2 cellular contexts compared by ENCODE assay signal in genomic region chr9:132671620-132672412, GRCh38.
TF ChIP-seq lines count a peak whose summit lies in the region.

No MANE protein-coding gene starts in this region.

TF ChIP-seq in SK-N-SH, 30 proteins besides CTCF, POLR2A, EP300 and RAD21 (continued from another document):
- TF ChIP-seq USF2 (IDR thresholded peaks at IDR 0.05; ENCODE audit: borderline replicate concordance, low read depth, low read length): no peak

TF ChIP-seq in SK-N-SH treated with all-trans-retinoic acid at 6 μM for 48 hours, 23 proteins besides CTCF, POLR2A, EP300 and RAD21 (continued from another document):
- no peak for TF ChIP-seq CREB5 (CRISPR knock-in tag; IDR thresholded peaks at IDR 0.05; ENCODE audit: low read depth)
- no peak for TF ChIP-seq ZC3H10 (CRISPR knock-in tag; IDR thresholded peaks at IDR 0.05)
- TF ChIP-seq ZFP30 (CRISPR knock-in tag; IDR thresholded peaks at IDR 0.05): no peak
- TF ChIP-seq ISL1 (CRISPR knock-in tag; IDR thresholded peaks at IDR 0.05): no peak
- TF ChIP-seq ZNF8 (CRISPR knock-in tag; IDR thresholded peaks at IDR 0.05): no peak
- TF ChIP-seq SNAI2 (CRISPR knock-in tag; IDR thresholded peaks at IDR 0.05): no peak
- no peak for TF ChIP-seq POU6F1 (CRISPR knock-in tag; IDR thresholded peaks at IDR 0.05; ENCODE audit: borderline replicate concordance, low read depth)
- no peak for TF ChIP-seq ZFP3 (CRISPR knock-in tag; IDR thresholded peaks at IDR 0.05)
- TF ChIP-seq RARB (CRISPR knock-in tag; IDR thresholded peaks at IDR 0.05): no peak
- no peak for TF ChIP-seq TSHZ2 (CRISPR knock-in tag; IDR thresholded peaks at IDR 0.05)
- no peak for TF ChIP-seq ZNF70 (CRISPR knock-in tag; IDR thresholded peaks at IDR 0.05)
- TF ChIP-seq TOX (CRISPR knock-in tag; IDR thresholded peaks at IDR 0.05; ENCODE audit: borderline replicate concordance): no peak
TF ChIP-seq in SK-N-SH treated with all-trans-retinoic acid at 6 μM for 48 hours: peak in this region for 0.
